ENCODE assay signal across 1 cellular context in the genomic region with DNA sequence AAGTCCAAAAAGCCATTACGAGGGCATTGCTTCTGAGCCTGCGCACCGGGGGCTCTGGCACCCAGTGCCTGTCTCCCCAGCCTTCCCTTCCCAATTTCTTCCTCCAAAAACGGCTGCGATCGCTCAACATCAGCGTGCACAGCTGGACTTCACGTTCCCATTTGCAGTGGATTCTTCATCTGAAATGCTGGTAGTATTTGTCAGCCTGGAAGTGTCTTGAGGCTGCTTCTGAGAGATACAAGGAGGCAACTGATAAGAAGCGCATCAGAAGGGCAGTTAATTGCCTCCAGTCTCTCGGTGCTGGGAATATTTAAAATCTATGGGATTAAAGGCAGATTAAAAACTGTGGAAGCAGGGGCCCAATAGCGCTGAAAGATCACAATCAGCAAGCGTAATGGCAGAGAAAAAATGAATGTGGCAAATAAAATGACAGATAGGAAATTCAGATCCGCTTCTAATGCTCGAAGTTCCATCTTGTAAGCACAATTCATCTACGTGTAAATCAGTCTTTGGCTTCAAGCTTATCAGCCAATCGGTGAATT.
TF ChIP-seq lines count a peak whose summit lies in the region.

No MANE protein-coding gene starts in this region.

TF ChIP-seq in GM23338, 12 proteins besides CTCF, POLR2A, EP300 and RAD21 (continued from another document):
- TF ChIP-seq POLR2AphosphoS5 (IDR thresholded peaks at IDR 0.05; ENCODE audit: low read depth) (no peak), NANOG (IDR thresholded peaks at IDR 0.05; ENCODE audit: borderline replicate concordance) (no peak), CREB1 (CRISPR knock-in tag; IDR thresholded peaks at IDR 0.05; ENCODE audit: low read depth) (no peak)
TF ChIP-seq in GM23338: peak in this region for 0.
